In genomic region chr2:101064868-101065549, GRCh38 we compare ENCODE assay signal across 1 cellular context.
A peak's percentile ranks its signal among the peaks of the same experiment; 100 is the strongest.
TF ChIP-seq lines count a peak whose summit lies in the region.

No MANE protein-coding gene starts in this region.

TF ChIP-seq in HepG2, 621 proteins besides CTCF, POLR2A, EP300 and RAD21 (continued from another document and continues in another):
- TF ChIP-seq MLXIP (CRISPR knock-in tag; IDR thresholded peaks at IDR 0.05; ENCODE audit: borderline replicate concordance) (no peak), GTF2F1 (IDR thresholded peaks at IDR 0.05; ENCODE audit: low read length) (no peak), FOXK2 (IDR thresholded peaks at IDR 0.05) (peak; percentile 71; the same call in 1 of the 2 replicates), ARNT (IDR thresholded peaks at IDR 0.05) (no peak), ZC3H4 (CRISPR knock-in tag; IDR thresholded peaks at IDR 0.05; ENCODE audit: borderline replicate concordance) (no peak), ZNF780A (CRISPR knock-in tag; IDR thresholded peaks at IDR 0.05) (no peak), ZNF335 (CRISPR knock-in tag; IDR thresholded peaks at IDR 0.05) (no peak), SNRNP70 (IDR thresholded peaks at IDR 0.05; ENCODE audit: low read depth, low read length) (no peak), E2F5 (CRISPR knock-in tag; conservative IDR thresholded peaks at IDR 0.05) (no peak), UBTF (CRISPR knock-in tag; IDR thresholded peaks at IDR 0.05) (no peak), CENPX (CRISPR knock-in tag; IDR thresholded peaks at IDR 0.05) (no peak), ARID2 (CRISPR knock-in tag; IDR thresholded peaks at IDR 0.05; ENCODE audit: borderline replicate concordance) (0 out of 2 replicates have a peak, but pooled peaks have one; percentile 24), NR2F2 (IDR thresholded peaks at IDR 0.05; ENCODE audit: borderline replicate concordance, low read depth) (0 out of 2 replicates have a peak, but pooled peaks have one; percentile 79), KLF12 (CRISPR knock-in tag; IDR thresholded peaks at IDR 0.05; ENCODE audit: borderline replicate concordance) (no peak), PATZ1 (CRISPR knock-in tag; IDR thresholded peaks at IDR 0.05) (peak; percentile 30; the same call in 1 of the 2 replicates), ZNF629 (CRISPR knock-in tag; conservative IDR thresholded peaks at IDR 0.05) (peak; percentile 57), RBAK (CRISPR knock-in tag; IDR thresholded peaks at IDR 0.05) (no peak), ATF2 (CRISPR knock-in tag; IDR thresholded peaks at IDR 0.05) (peak; percentile 67; the same call in 1 of the 2 replicates), IKZF1 (IDR thresholded peaks at IDR 0.05) (no peak), ATF6 (CRISPR knock-in tag; conservative IDR thresholded peaks at IDR 0.05) (no peak), ZNF337 (CRISPR knock-in tag; IDR thresholded peaks at IDR 0.05; ENCODE audit: borderline replicate concordance, low read depth) (no peak), ZNF670 (CRISPR knock-in tag; IDR thresholded peaks at IDR 0.05; ENCODE audit: borderline replicate concordance) (no peak), ZNF180 (CRISPR knock-in tag; IDR thresholded peaks at IDR 0.05; ENCODE audit: borderline replicate concordance, low read depth) (no peak), ZNF260 (CRISPR knock-in tag; IDR thresholded peaks at IDR 0.05; ENCODE audit: borderline replicate concordance, low read depth) (no peak), NCOA5 (CRISPR knock-in tag; IDR thresholded peaks at IDR 0.05) (no peak), GTF3A (CRISPR knock-in tag; conservative IDR thresholded peaks at IDR 0.05) (no peak), ZNF350 (CRISPR knock-in tag; IDR thresholded peaks at IDR 0.05; ENCODE audit: borderline replicate concordance, low read depth) (no peak), ZNF75D (CRISPR knock-in tag; IDR thresholded peaks at IDR 0.05; ENCODE audit: borderline replicate concordance) (no peak), NCOA1 (CRISPR knock-in tag; IDR thresholded peaks at IDR 0.05) (no peak), ZNF678 (CRISPR knock-in tag; IDR thresholded peaks at IDR 0.05) (no peak), THAP8 (CRISPR knock-in tag; IDR thresholded peaks at IDR 0.05; ENCODE audit: borderline replicate concordance) (no peak), TEAD3 (CRISPR knock-in tag; optimal IDR thresholded peaks at IDR 0.05; ENCODE audit: borderline replicate concordance) (peak; percentile 84), ZNF607 (CRISPR knock-in tag; IDR thresholded peaks at IDR 0.05; ENCODE audit: borderline replicate concordance) (no peak), ETS1 (CRISPR knock-in tag; IDR thresholded peaks at IDR 0.05) (no peak), DMAP1 (CRISPR knock-in tag; IDR thresholded peaks at IDR 0.05) (no peak), ZKSCAN5 (CRISPR knock-in tag; IDR thresholded peaks at IDR 0.05) (no peak), ZNF20 (CRISPR knock-in tag; IDR thresholded peaks at IDR 0.05) (no peak), ZNF800 (CRISPR knock-in tag; IDR thresholded peaks at IDR 0.05) (no peak; the same call in 1 of the 2 replicates), CBX5 (CRISPR knock-in tag; IDR thresholded peaks at IDR 0.05; ENCODE audit: borderline replicate concordance) (no peak), ETV6 (CRISPR knock-in tag; conservative IDR thresholded peaks at IDR 0.05) (no peak), SATB2 (CRISPR knock-in tag; IDR thresholded peaks at IDR 0.05) (no peak), GRHL1 (CRISPR knock-in tag; conservative IDR thresholded peaks at IDR 0.05) (no peak), RNF219 (CRISPR knock-in tag; IDR thresholded peaks at IDR 0.05) (no peak), KDM6A (CRISPR knock-in tag; IDR thresholded peaks at IDR 0.05; ENCODE audit: low read depth) (peak; percentile 59; the same call in 1 of the 2 replicates), JUN (CRISPR knock-in tag; IDR thresholded peaks at IDR 0.05) (peak; percentile 73; the same call in 1 of the 2 replicates)
